In genomic region chr7:106765727-106766355, GRCh38 we compare ENCODE assay signal across 19 cellular contexts.
"Had no signal": no experiment of that assay in that cellular context is flagged by ENCODE, and none has a peak within 500 bp of the region (broad histone marks: within the 10 kb centered on the region; RNA-seq: fewer than 3 reads in every experiment).

No MANE protein-coding gene starts in this region.

- H3K27me3 ChIP-seq: esophagus squamous epithelium, suprapubic skin, upper lobe of right lung had no signal

- H3K4me3 ChIP-seq: esophagus squamous epithelium, mucosa of descending colon, psoas muscle, suprapubic skin, upper lobe of right lung had no signal

- H3K27me3 Mint-ChIP-seq: T-helper 17 cell had no signal

- H3K4me1 ChIP-seq: psoas muscle, suprapubic skin, upper lobe of right lung had no signal

- H3K9me3 Mint-ChIP-seq: immature natural killer cell, nephron had no signal

- H3K36me3 ChIP-seq: esophagus squamous epithelium, suprapubic skin, upper lobe of right lung had no signal

- H3K36me3 Mint-ChIP-seq: immature natural killer cell, WTC11 had no signal

- DNase-seq: activated CD8-positive, alpha-beta memory T cell treated with anti-CD3 and anti-CD28 coated beads, Interleukin-2, amount 50 U/mL, for 48 hours; activated CD8-positive, alpha-beta T cell treated with anti-CD3 and anti-CD28 coated beads, Interleukin-2, amount 10 ng/mL, durations not matched to agents 7 days and 5 days; activated naive CD4-positive, alpha-beta T cell treated with anti-CD3 and anti-CD28 coated beads, Interleukin-2, amount 50 U/mL, for 16 hours; amygdala; esophagus squamous epithelium; foreskin fibroblast; immature natural killer cell; left colon; mammary epithelial cell; mucosa of descending colon; psoas muscle; stimulated activated CD4-positive, alpha-beta T cell treated with anti-CD3 and anti-CD28 coated beads, Interleukin-2, amount 100 ng/mL, for 48 hours; stimulated activated naive CD8-positive, alpha-beta T cell treated with anti-CD3 and anti-CD28 coated beads, Interleukin-15, Interleukin-2, amounts not matched to agents 100 U/mL and 50 U/mL, for 24 hours; T-helper 17 cell; upper lobe of right lung had no signal

- H3K9me3 ChIP-seq: esophagus squamous epithelium, mucosa of descending colon, psoas muscle, suprapubic skin, upper lobe of right lung had no signal

- H3K4me3 Mint-ChIP-seq: activated CD8-positive, alpha-beta T cell treated with anti-CD3 and anti-CD28 coated beads, Interleukin-2, amount 10 ng/mL, durations not matched to agents 7 days and 5 days; nephron; WTC11 had no signal

- ATAC-seq: activated CD8-positive, alpha-beta T cell treated with anti-CD3 and anti-CD28 coated beads, Interleukin-2, amount 10 ng/mL, durations not matched to agents 7 days and 5 days; left colon; mucosa of descending colon; psoas muscle; sciatic nerve; stimulated activated naive CD8-positive, alpha-beta T cell treated with anti-CD3 and anti-CD28 coated beads, Interleukin-15, Interleukin-2, amounts not matched to agents 100 U/mL and 50 U/mL, for 24 hours; T-helper 17 cell; upper lobe of right lung; WTC11 had no signal

- H3K27ac Mint-ChIP-seq: activated CD8-positive, alpha-beta T cell treated with anti-CD3 and anti-CD28 coated beads, Interleukin-2, amount 10 ng/mL, durations not matched to agents 7 days and 5 days; nephron; WTC11 had no signal

- H3K27ac ChIP-seq: esophagus squamous epithelium, psoas muscle, suprapubic skin, upper lobe of right lung had no signal

- H3K4me1 Mint-ChIP-seq: WTC11 had no signal
